14 cellular contexts compared by ENCODE assay signal in the genomic region with DNA sequence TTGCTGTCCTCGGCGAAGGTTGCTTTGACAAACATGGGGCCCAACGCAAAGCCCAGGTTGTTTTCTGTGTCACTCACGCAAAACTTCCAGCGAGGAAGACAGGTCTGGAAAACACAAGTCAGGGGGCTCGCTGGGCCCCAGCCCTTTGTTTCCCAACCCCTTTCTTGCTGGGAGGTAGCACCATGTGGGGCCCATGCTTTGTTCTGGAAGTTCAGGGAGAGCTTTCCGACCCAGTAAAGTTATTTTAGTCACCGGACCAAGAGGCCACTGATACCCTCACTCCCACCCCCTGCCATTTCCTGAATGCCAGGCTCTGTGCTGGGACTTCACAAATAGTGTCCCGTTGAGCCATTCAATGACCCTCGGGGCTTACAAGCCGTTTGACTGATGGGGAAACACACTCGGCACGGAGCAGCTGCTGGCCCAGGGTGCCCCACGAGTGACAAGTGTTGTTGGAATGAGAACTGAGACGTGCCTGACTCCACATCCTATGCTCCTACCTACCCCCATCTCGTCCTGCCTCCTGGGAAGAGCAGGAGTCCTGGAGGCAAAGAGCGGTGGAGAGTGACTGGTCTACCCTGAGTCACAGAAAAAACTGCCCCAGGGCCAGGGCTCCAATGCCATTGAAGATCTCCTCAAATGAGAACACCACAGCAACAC. TPM values are rescaled to one million over a fixed set of nuclear protein-coding genes. Genes with fewer than 3 reads are reported as not detected.
A peak's percentile ranks its signal among the peaks of the same experiment; 100 is the strongest.
DNase-seq lines count a peak whose midpoint lies in the region; ATAC-seq and TF ChIP-seq lines count a peak whose summit lies in the region.
"Had no signal": no experiment of that assay in that cellular context is flagged by ENCODE, and none has a peak within 500 bp of the region (broad histone marks: within the 10 kb centered on the region; RNA-seq: fewer than 3 reads in every experiment).

No MANE protein-coding gene starts in this region.

- peak overlapping the region; percentile 71 for H3K27ac ChIP-seq in SJSA1
- H3K27ac ChIP-seq: colonic mucosa, tibial nerve had no signal

- no peak for ATAC-seq in GM21390 (IDR thresholded peaks at IDR 0.05; ENCODE audit: unreplicated experiment)
- ATAC-seq: T-cell had no signal

- H3K4me3 Mint-ChIP-seq in HFFc6, result peak overlapping the region; percentile 57
- no peak overlapping the region for H3K4me3 Mint-ChIP-seq in Calu3 (ENCODE audit: low read depth, unreplicated experiment)
- H3K4me3 Mint-ChIP-seq: T-cell had no signal

- BruUV-seq in Calu3 (replicated peaks; lab: Mats Ljungman, UMichigan), result no TSS peak

- H3K9me3 Mint-ChIP-seq in HFFc6, result no peaks in the 10 kb centered on the region
- H3K9me3 Mint-ChIP-seq in Calu3 (ENCODE audit: low read depth, unreplicated experiment), result no peaks in the 10 kb centered on the region
- H3K9me3 Mint-ChIP-seq: T-cell had no signal

- DNase-seq in HFFc6, result peak; percentile 98
- peak; percentile 62 to 78 for DNase-seq in SJSA1 (ENCODE audit: low read depth in 1 of 2, low spot score in 2 of 2)
- DNase-seq in fibroblast of peridontal ligament (ENCODE audit: extremely low read depth), result peak; percentile 3
- peak; percentile 95 for DNase-seq in renal cortical epithelial cell (ENCODE audit: low read depth)
- no peak for DNase-seq in DMS79 (lab: John Stamatoyannopoulos, UW)
- no peak for DNase-seq in amygdala (lab: John Stamatoyannopoulos, UW)
- DNase-seq in Calu3, result no peak
- DNase-seq: activated CD4-positive, alpha-beta T cell treated with anti-CD3 and anti-CD28 coated beads, Interleukin-2, amount 50 U/mL, for 1 hour; activated gamma-delta T cell treated with Interleukin-2 at 50 U/mL for 16 hours; colonic mucosa; NCI-H2081 treated with DMSO at 0.1 percent for 48 hours; T-cell had no signal

- peaks cover 52% of the 10 kb centered on the region for H3K36me3 ChIP-seq in SJSA1

- no peaks in the 10 kb centered on the region for H3K9me3 ChIP-seq in SJSA1 (replicated peaks)
- H3K9me3 ChIP-seq: colonic mucosa, tibial nerve had no signal

- no peak overlapping the region for H3K4me3 ChIP-seq in SJSA1
- H3K4me3 ChIP-seq: colonic mucosa, tibial nerve had no signal

- no peaks in the 10 kb centered on the region for H3K27me3 ChIP-seq in SJSA1 (replicated peaks)
- H3K27me3 ChIP-seq: colonic mucosa, tibial nerve had no signal

- peaks cover 33% of the 10 kb centered on the region for H3K36me3 Mint-ChIP-seq in HFFc6 (ENCODE audit: low read depth)
- H3K36me3 Mint-ChIP-seq in Calu3 (ENCODE audit: insufficient read depth, unreplicated experiment), result peaks cover 7% of the 10 kb centered on the region

- CTCF ChIA-PET in Calu3 (lab: Charles Lee), result no interaction called here

- H3K27me3 Mint-ChIP-seq in HFFc6 (ENCODE audit: insufficient read depth) (no peaks in the 10 kb centered on the region; the same call in 1 of the 2 replicates), Calu3 (ENCODE audit: unreplicated experiment) (no peaks in the 10 kb centered on the region)
- H3K27me3 Mint-ChIP-seq: T-cell had no signal

- no peak for TF ChIP-seq CTCF in HFFc6 (IDR thresholded peaks at IDR 0.05)
- no peak for TF ChIP-seq CTCF in Calu3 (IDR thresholded peaks at IDR 0.05; ENCODE audit: unreplicated experiment)

- peaks cover 38% of the 10 kb centered on the region for H3K4me1 ChIP-seq in SJSA1 (replicated peaks)
- H3K4me1 ChIP-seq: colonic mucosa had no signal

- intact Hi-C loops in Calu3 (cut with micrococcal nuclease; ENCODE audit: unreplicated experiment), result no loop called here

- peak overlapping the region; percentile 90 for H3K27ac Mint-ChIP-seq in HFFc6
- no peak overlapping the region for H3K27ac Mint-ChIP-seq in Calu3 (ENCODE audit: unreplicated experiment)
- H3K27ac Mint-ChIP-seq: T-cell had no signal

- peaks cover 84% of the 10 kb centered on the region for H3K4me1 Mint-ChIP-seq in HFFc6 (ENCODE audit: low read depth)
- H3K4me1 Mint-ChIP-seq in Calu3 (ENCODE audit: low read depth, unreplicated experiment), result no peaks in the 10 kb centered on the region
- H3K4me1 Mint-ChIP-seq: T-cell had no signal

RNA-seq across cellular contexts. Expression of a gene that starts 52.0 kb away (rescaled TPM):
- total RNA-seq in HFFc6 (2021; fragmentation: NEBNext Ultra II Directional; extraction: Animal tissue kit (Norgen Biotek cat#: 25700)), result 100 to 1,000 TPM; 116 to 134 (median 124) TPM
- total RNA-seq in SJSA1 (2014; rRNA removed; shearing (Covaris generic)), result 67.2 and 82.6 TPM in 2 replicates
- total RNA-seq in renal cortical epithelial cell (122 and 191 TPM in 2 replicates), Calu3 (2022) (83.0 and 101 TPM in 2 replicates)

Comparison
In these comparisons a context has a peak if more than half of its experiments do, and no peak if none do; other contexts are left out.
1. DNase-seq: peak in HFFc6 (single experiment), SJSA1 (2 of 2), fibroblast of peridontal ligament (single experiment) and renal cortical epithelial cell (single experiment); none in DMS79 (single experiment), amygdala (0 of 56) and Calu3 (single experiment).